In the genomic region with DNA sequence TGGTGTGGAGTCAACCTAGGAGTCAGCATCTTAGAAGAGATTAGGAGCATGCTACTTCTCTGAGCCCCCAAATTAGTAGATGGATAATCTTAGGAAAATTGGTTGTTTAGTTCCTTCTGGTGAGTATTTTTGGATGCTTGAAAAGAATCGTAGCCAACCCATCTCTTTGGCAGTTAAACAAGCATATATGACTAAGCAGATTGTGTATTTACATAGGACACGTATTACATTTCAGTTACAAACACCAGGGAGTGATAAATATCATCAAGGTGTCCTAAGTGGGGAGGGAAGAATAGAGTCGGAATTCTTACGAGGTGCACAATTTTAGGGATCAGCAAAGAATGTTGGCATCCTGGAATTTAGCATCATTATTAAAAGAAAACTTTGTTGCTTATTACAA, we compare ENCODE assay signal across 20 cellular contexts. TPM values are rescaled to one million over a fixed set of nuclear protein-coding genes. Genes with fewer than 3 reads are reported as not detected.
"Had no signal": no experiment of that assay in that cellular context is flagged by ENCODE, and none has a peak within 500 bp of the region (broad histone marks: within the 10 kb centered on the region; RNA-seq: fewer than 3 reads in every experiment).

No MANE protein-coding gene starts in this region.

- H3K4me3 ChIP-seq: lung, pancreas had no signal

- H3K27ac ChIP-seq: epithelial cell of prostate, foreskin keratinocyte, pancreas had no signal

- H3K27me3 ChIP-seq: pancreas had no signal

- H3K4me3 Mint-ChIP-seq: activated CD4-positive, alpha-beta memory T cell treated with anti-CD3 and anti-CD28 coated beads for 36 hours; activated naive CD8-positive, alpha-beta T cell; immature natural killer cell; naive B cell; stimulated activated naive CD8-positive, alpha-beta T cell treated with anti-CD3 and anti-CD28 coated beads, Interleukin-15, Interleukin-2, amounts not matched to agents 100 ng/mL and 50 ng/mL, for 24 hours had no signal

- H3K4me1 Mint-ChIP-seq: immature natural killer cell, naive B cell had no signal

- H3K4me1 ChIP-seq: foreskin keratinocyte, pancreas had no signal

- FAIRE-seq: colon, pancreas had no signal

- H3K36me3 ChIP-seq: pancreas had no signal

- H3K9me3 ChIP-seq: pancreas had no signal

- ATAC-seq: foreskin keratinocyte, left colon, pancreas had no signal

- DNase-seq: activated CD4-positive, alpha-beta memory T cell treated with anti-CD3 and anti-CD28 coated beads for 36 hours; activated CD4-positive, CD25-positive, alpha-beta regulatory T cell treated with anti-CD3 and anti-CD28 coated beads, Interleukin-2, amount 50 U/mL, for 72 hours; activated gamma-delta T cell; activated T-cell treated with anti-CD3 and anti-CD28 coated beads, Interleukin-2, amount 50 U/mL, for 48 hours; amygdala; foreskin keratinocyte; immature natural killer cell; left colon; naive B cell; pancreas; stimulated activated CD4-positive, alpha-beta T cell treated with anti-CD3 and anti-CD28 coated beads, Interleukin-4, amount 100 ng/mL, for 1 hour; T-helper 9 cell had no signal

- H3K27me3 Mint-ChIP-seq: activated CD4-positive, alpha-beta memory T cell treated with anti-CD3 and anti-CD28 coated beads for 36 hours; activated naive CD8-positive, alpha-beta T cell; naive B cell; stimulated activated naive CD8-positive, alpha-beta T cell treated with anti-CD3 and anti-CD28 coated beads, Interleukin-15, Interleukin-2, amounts not matched to agents 100 ng/mL and 50 ng/mL, for 24 hours had no signal

- H3K27ac Mint-ChIP-seq: activated CD4-positive, alpha-beta memory T cell treated with anti-CD3 and anti-CD28 coated beads for 36 hours; activated naive CD8-positive, alpha-beta T cell; immature natural killer cell; stimulated activated naive CD8-positive, alpha-beta T cell treated with anti-CD3 and anti-CD28 coated beads, Interleukin-15, Interleukin-2, amounts not matched to agents 100 ng/mL and 50 ng/mL, for 24 hours had no signal

RNA-seq across cellular contexts. Expression of a gene that starts 13.5 kb away (rescaled TPM):
- total RNA-seq: activated CD4-positive, alpha-beta memory T cell treated with anti-CD3 and anti-CD28 coated beads for 36 hours; foreskin keratinocyte; left colon; lung; pancreas; renal cortical epithelial cell; temporal lobe; ureter had no signal
- polyA plus RNA-seq: foreskin keratinocyte, immature natural killer cell, lung, pancreas had no signal
